Comparison of ENCODE assay signal across 14 cellular contexts in the genomic region with DNA sequence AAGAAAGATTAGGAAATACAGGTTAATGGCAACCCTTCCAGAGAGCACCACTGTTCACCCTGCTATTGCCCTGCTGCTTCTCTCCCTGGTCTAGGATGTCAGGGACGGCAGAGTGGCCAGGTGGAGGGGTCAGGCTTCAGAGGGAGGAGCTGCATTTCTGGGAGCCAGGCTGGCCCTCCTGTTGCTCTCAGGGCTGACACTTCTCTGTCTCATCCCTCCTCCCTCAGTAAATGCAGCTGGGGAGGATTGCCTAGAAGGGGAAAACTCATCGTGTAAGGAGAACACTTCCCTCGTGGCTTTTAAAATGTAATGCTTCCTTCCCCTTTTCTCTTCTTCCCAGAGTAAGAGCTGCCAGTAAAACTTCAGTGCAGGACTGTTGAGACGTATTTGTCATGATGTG. TPM values are rescaled to one million over a fixed set of nuclear protein-coding genes. Genes with fewer than 3 reads are reported as not detected.
DNase-seq lines count a peak whose midpoint lies in the region; TF ChIP-seq lines count a peak whose summit lies in the region.
"Had no signal": no experiment of that assay in that cellular context is flagged by ENCODE, and none has a peak within 500 bp of the region (broad histone marks: within the 10 kb centered on the region; RNA-seq: fewer than 3 reads in every experiment).

No MANE protein-coding gene starts in this region.

- peaks cover 99% of the 10 kb centered on the region for H3K79me2 ChIP-seq in smooth muscle cell (ENCODE audit: low read depth)

- peaks cover 84% of the 10 kb centered on the region for H3K4me1 Mint-ChIP-seq in activated CD4-positive, alpha-beta T cell treated with anti-CD3 and anti-CD28 coated beads, Interleukin-2, amount 10 ng/mL, durations not matched to agents 24 days and 14 days

- H3K4me1 ChIP-seq in smooth muscle cell (ENCODE audit: low read depth): peaks cover 72% of the 10 kb centered on the region
- H3K4me1 ChIP-seq in effector memory CD4-positive, alpha-beta T cell (ENCODE audit: control insufficient read depth, insufficient read depth, low read length, poor library complexity, severe bottlenecking): peaks cover 35% of the 10 kb centered on the region

- no peak overlapping the region for H3K4me3 Mint-ChIP-seq in activated CD4-positive, alpha-beta T cell treated with anti-CD3 and anti-CD28 coated beads, Interleukin-2, amount 10 ng/mL, durations not matched to agents 24 days and 14 days

- H3F3A ChIP-seq in smooth muscle cell (ENCODE audit: low read depth): no peaks in the 10 kb centered on the region

- no peak overlapping the region for H3K4me3 ChIP-seq in smooth muscle cell
- H3K4me3 ChIP-seq in effector memory CD4-positive, alpha-beta T cell (ENCODE audit: insufficient read depth, low read depth, low read length, poor library complexity, severe bottlenecking): no peak overlapping the region

- H3K9ac ChIP-seq in smooth muscle cell (ENCODE audit: low read depth): no peak overlapping the region

- no peaks in the 10 kb centered on the region for H3K27me3 Mint-ChIP-seq in activated CD4-positive, alpha-beta T cell treated with anti-CD3 and anti-CD28 coated beads, Interleukin-2, amount 10 ng/mL, durations not matched to agents 24 days and 14 days

- H3K9me3 Mint-ChIP-seq in activated CD4-positive, alpha-beta T cell treated with anti-CD3 and anti-CD28 coated beads, Interleukin-2, amount 10 ng/mL, durations not matched to agents 24 days and 14 days: no peaks in the 10 kb centered on the region
- H3K9me3 Mint-ChIP-seq: activated T-cell treated with anti-CD3 and anti-CD28 coated beads, Interleukin-2, amount 50 U/mL, for 4 hours had no signal

- no peaks in the 10 kb centered on the region for H3K9me3 ChIP-seq in smooth muscle cell (replicated peaks; ENCODE audit: low read depth)
- H3K9me3 ChIP-seq in effector memory CD4-positive, alpha-beta T cell (ENCODE audit: control insufficient read depth, low read length): no peaks in the 10 kb centered on the region

- no peaks in the 10 kb centered on the region for H3K36me3 ChIP-seq in smooth muscle cell (ENCODE audit: low read depth)
- H3K36me3 ChIP-seq in effector memory CD4-positive, alpha-beta T cell (ENCODE audit: control insufficient read depth, insufficient read depth, low read length): no peaks in the 10 kb centered on the region

- peaks cover 99% of the 10 kb centered on the region for H4K20me1 ChIP-seq in smooth muscle cell (ENCODE audit: low read depth)

- peak overlapping the region; percentile 28 for H3K4me2 ChIP-seq in smooth muscle cell

- peaks cover 23% of the 10 kb centered on the region for H3K36me3 Mint-ChIP-seq in activated CD4-positive, alpha-beta T cell treated with anti-CD3 and anti-CD28 coated beads, Interleukin-2, amount 10 ng/mL, durations not matched to agents 24 days and 14 days (ENCODE audit: low read depth)

- intact Hi-C loops in activated CD4-positive, alpha-beta T cell treated with anti-CD3 and anti-CD28 coated beads, Interleukin-2, amount 10 ng/mL, durations not matched to agents 24 days and 14 days (cut with micrococcal nuclease): no loop called here

- peak overlapping the region; percentile 61 for H3K27ac ChIP-seq in smooth muscle cell (ENCODE audit: low read depth)
- no peak overlapping the region for H3K27ac ChIP-seq in effector memory CD4-positive, alpha-beta T cell (ENCODE audit: insufficient read depth, low read length, poor library complexity, severe bottlenecking)

- no peak for TF ChIP-seq CTCF in smooth muscle cell (IDR thresholded peaks at IDR 0.05; ENCODE audit: borderline replicate concordance, insufficient read depth, poor library complexity, severe bottlenecking)

- DNase-seq in activated CD4-positive, alpha-beta T cell treated with anti-CD3 and anti-CD28 coated beads, Interleukin-2, amount 10 ng/mL, durations not matched to agents 24 days and 14 days: no peak
- no peak for DNase-seq in activated CD4-positive, alpha-beta T cell treated with anti-CD3 and anti-CD28 coated beads, Interleukin-2, amount 50 U/mL, for 48 hours
- DNase-seq in OCI-M1 (lab: John Stamatoyannopoulos, UW) (peak; percentile 17), iPS-NIHi7 (ENCODE audit: extremely low spot score) (peak; percentile 31), smooth muscle cell (lab: John Stamatoyannopoulos, UW; ENCODE audit: unreplicated experiment) (no peak), NCI-H345 (lab: John Stamatoyannopoulos, UW) (no peak), NCI-H2081 (lab: John Stamatoyannopoulos, UW) (no peak)
- no peak for DNase-seq in effector memory CD4-positive, alpha-beta T cell
- DNase-seq: activated T-cell treated with anti-CD3 and anti-CD28 coated beads, Interleukin-2, amount 50 U/mL, for 4 hours; KG1; NCI-H510A; small intestine had no signal

- 49% methylated on average over 4 of the region's 4 CpGs for WGBS in smooth muscle cell (ENCODE audit: low lambda C conversion rate)

- no peak overlapping the region for H2AFZ ChIP-seq in smooth muscle cell (ENCODE audit: low read depth)

- no peaks in the 10 kb centered on the region for H3K27me3 ChIP-seq in smooth muscle cell (ENCODE audit: low read depth)
- no peaks in the 10 kb centered on the region for H3K27me3 ChIP-seq in effector memory CD4-positive, alpha-beta T cell (replicated peaks; ENCODE audit: control insufficient read depth, insufficient read depth, low read length, poor library complexity, severe bottlenecking)

- H3K27ac Mint-ChIP-seq in activated CD4-positive, alpha-beta T cell treated with anti-CD3 and anti-CD28 coated beads, Interleukin-2, amount 10 ng/mL, durations not matched to agents 24 days and 14 days: peak overlapping the region; percentile 1

RNA-seq across cellular contexts. Expression of gene SUSD6, which starts 20.8 kb away (rescaled TPM):
- 73.4 and 78.9 TPM in 2 replicates for total RNA-seq in activated CD4-positive, alpha-beta T cell treated with anti-CD3 and anti-CD28 coated beads, Interleukin-2, amount 10 ng/mL, durations not matched to agents 24 days and 14 days
- total RNA-seq in smooth muscle cell: 20.3 and 25.9 TPM in 2 replicates
- polyA plus RNA-seq in smooth muscle cell: 14.4 and 15.8 TPM in 2 replicates

RNA-seq across cellular contexts. Expression of gene CCDC177, which starts 57.5 kb away (rescaled TPM):
- 0.05 TPM in 1 of 2 replicates, not detected in the other for total RNA-seq in activated CD4-positive, alpha-beta T cell treated with anti-CD3 and anti-CD28 coated beads, Interleukin-2, amount 10 ng/mL, durations not matched to agents 24 days and 14 days
- total RNA-seq in smooth muscle cell: not detected in 2 replicates
- not detected in 2 replicates for polyA plus RNA-seq in smooth muscle cell
- total RNA-seq: fibroblast of villous mesenchyme, lung microvascular endothelial cell had no signal

Comparison
In these comparisons a context has a peak if more than half of its experiments do, and no peak if none do; other contexts are left out.
1. DNase-seq: peak in OCI-M1 (single experiment) and iPS-NIHi7 (single experiment); none in activated CD4-positive, alpha-beta T cell treated with anti-CD3 and anti-CD28 coated beads, Interleukin-2, amount 10 ng/mL, durations not matched to agents 24 days and 14 days (single experiment), activated CD4-positive, alpha-beta T cell treated with anti-CD3 and anti-CD28 coated beads, Interleukin-2, amount 50 U/mL, for 48 hours (0 of 2), smooth muscle cell (single experiment), effector memory CD4-positive, alpha-beta T cell (0 of 3), NCI-H345 (single experiment) and NCI-H2081 (0 of 2).